27 cellular contexts compared by ENCODE assay signal in the genomic region with DNA sequence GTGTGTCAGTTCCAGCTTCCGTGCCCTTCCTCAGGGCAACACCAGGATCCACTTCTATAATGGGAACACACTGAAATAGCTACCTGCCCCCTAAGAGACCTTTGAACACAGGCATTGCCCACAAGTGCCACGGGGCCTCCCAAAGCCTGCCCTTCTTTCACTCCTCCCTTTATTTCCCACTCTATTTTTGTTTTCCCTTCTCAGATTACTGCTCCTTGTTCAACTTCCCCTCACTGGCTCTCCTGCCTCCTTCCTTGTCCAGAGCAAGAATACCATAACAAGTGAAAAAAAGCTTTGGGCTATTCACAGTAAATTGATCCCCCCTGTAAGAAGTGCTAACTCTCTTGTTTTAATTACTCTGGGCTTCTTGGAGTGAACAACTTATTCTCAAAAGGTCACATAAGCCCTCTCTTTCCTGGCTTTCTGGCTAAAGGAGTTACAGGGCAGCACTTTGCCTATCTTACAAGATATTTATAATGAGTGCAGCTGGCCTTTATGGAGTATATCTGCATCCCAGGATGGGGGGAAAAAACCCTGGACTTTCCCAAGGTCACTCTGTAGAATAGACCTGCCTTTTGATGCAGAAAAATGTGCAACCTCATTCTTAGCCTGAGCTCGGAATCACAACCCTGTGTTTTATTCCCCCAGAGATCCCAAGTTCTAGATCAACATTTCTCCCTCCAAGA. TPM values are rescaled to one million over a fixed set of nuclear protein-coding genes. Genes with fewer than 3 reads are reported as not detected.
DNase-seq lines count a peak whose midpoint lies in the region; ATAC-seq and TF ChIP-seq lines count a peak whose summit lies in the region.
"Had no signal": no experiment of that assay in that cellular context is flagged by ENCODE, and none has a peak within 500 bp of the region (broad histone marks: within the 10 kb centered on the region; RNA-seq: fewer than 3 reads in every experiment).

No MANE protein-coding gene starts in this region.

- H3K4me1 ChIP-seq in IMR-90 (ENCODE audit: control insufficient read depth, insufficient read depth, low read length) (no peaks in the 10 kb centered on the region; the same call in 1 of the 2 replicates), sigmoid colon (peaks cover 0 to 26% (median 16%) of the 10 kb centered on the region in 4 donors)
- H3K4me1 ChIP-seq: breast epithelium, SJSA1 had no signal

- no peak overlapping the region for H3K4me3 Mint-ChIP-seq in chondrocyte (ENCODE audit: unreplicated experiment)
- H3K4me3 Mint-ChIP-seq: activated naive CD8-positive, alpha-beta T cell treated with anti-CD3 and anti-CD28 coated beads, Interleukin-2, amount 50 U/mL, for 24 hours; CD4-positive, alpha-beta T cell; dendritic cell treated with granulocyte-macrophage colony-stimulating factor and Interleukin-4, amounts not matched to agents 40 ng/mL and 50 ng/mL, for 4 days; naive B cell; T-helper 1 cell treated with Interleukin-12 subunit alpha and Interleukin-12 subunit beta and Interleukin-4 antibody, amounts not matched to agents 30 μg/mL and 1 μg/mL, for 36 hours had no signal

- no peaks in the 10 kb centered on the region for H3K9me3 Mint-ChIP-seq in chondrocyte (ENCODE audit: low read depth)
- H3K9me3 Mint-ChIP-seq: activated naive CD8-positive, alpha-beta T cell treated with anti-CD3 and anti-CD28 coated beads, Interleukin-2, amount 50 U/mL, for 24 hours; CD4-positive, alpha-beta T cell; dendritic cell treated with granulocyte-macrophage colony-stimulating factor and Interleukin-4, amounts not matched to agents 40 ng/mL and 50 ng/mL, for 4 days; naive B cell; T-helper 1 cell treated with Interleukin-12 subunit alpha and Interleukin-12 subunit beta and Interleukin-4 antibody, amounts not matched to agents 30 μg/mL and 1 μg/mL, for 36 hours had no signal

- H3K4me3 ChIP-seq in IMR-90 (ENCODE audit: insufficient read depth, low read depth, low read length) (no peak overlapping the region), sigmoid colon (no peak overlapping the region)
- H3K4me3 ChIP-seq: breast epithelium, PC-9, SJSA1 had no signal

- no peak overlapping the region for H3K18ac ChIP-seq in IMR-90 (ENCODE audit: low read depth, low read length)

- no peak overlapping the region for H4K8ac ChIP-seq in IMR-90 (ENCODE audit: low read depth in 2 of 2, low read length in 2 of 2)

- peak overlapping the region; percentile 58 for H3K27ac Mint-ChIP-seq in chondrocyte (ENCODE audit: unreplicated experiment)
- H3K27ac Mint-ChIP-seq: activated naive CD8-positive, alpha-beta T cell treated with anti-CD3 and anti-CD28 coated beads, Interleukin-2, amount 50 U/mL, for 24 hours; CD4-positive, alpha-beta T cell; dendritic cell treated with granulocyte-macrophage colony-stimulating factor and Interleukin-4, amounts not matched to agents 40 ng/mL and 50 ng/mL, for 4 days; naive B cell; T-helper 1 cell treated with Interleukin-12 subunit alpha and Interleukin-12 subunit beta and Interleukin-4 antibody, amounts not matched to agents 30 μg/mL and 1 μg/mL, for 36 hours had no signal

- H3K9me3 ChIP-seq in IMR-90 (ENCODE audit: control insufficient read depth, insufficient read depth, low read length) (no peaks in the 10 kb centered on the region), sigmoid colon (no peaks in the 10 kb centered on the region)
- H3K9me3 ChIP-seq: breast epithelium, SJSA1 had no signal

- no peaks in the 10 kb centered on the region for H3K79me1 ChIP-seq in IMR-90 (ENCODE audit: low read depth in 1 of 2, low read length in 2 of 2)

- no peak overlapping the region for H3K27ac ChIP-seq in IMR-90 (ENCODE audit: insufficient read depth, low read length)
- peak overlapping the region; percentile 47 to 69 (median 56) for H3K27ac ChIP-seq in sigmoid colon
- H3K27ac ChIP-seq: PC-9, SJSA1 had no signal

- H3K4me2 ChIP-seq in IMR-90 (ENCODE audit: low read depth, low read length), result no peak overlapping the region
- H3K4me2 ChIP-seq: PC-9 had no signal

- H3K4me1 Mint-ChIP-seq in chondrocyte (ENCODE audit: low read depth), result peaks cover 19% of the 10 kb centered on the region
- H3K4me1 Mint-ChIP-seq: activated naive CD8-positive, alpha-beta T cell treated with anti-CD3 and anti-CD28 coated beads, Interleukin-2, amount 50 U/mL, for 24 hours; naive B cell had no signal

- POLR2A ChIA-PET in IMR-90 (lab: Charles Lee; ENCODE audit: unreplicated experiment), result no interaction called here

- DNase-seq in IMR-90 (no peak), chondrocyte (ENCODE audit: low spot score) (no peak), iPS-NIHi11 (ENCODE audit: low spot score) (peak; percentile 27), sigmoid colon (no peak), GOT3 (lab: John Stamatoyannopoulos, UW) (no peak), SHP77 (lab: John Stamatoyannopoulos, UW) (no peak), GM13977 (ENCODE audit: low spot score) (no peak), SIG-M5 (lab: John Stamatoyannopoulos, UW) (no peak)
- DNase-seq: activated CD4-positive, alpha-beta T cell treated with anti-CD3 and anti-CD28 coated beads, Interleukin-2, amount 50 U/mL, for 1 hour; activated effector memory CD4-positive, alpha-beta T cell treated with anti-CD3 and anti-CD28 coated beads, Interleukin-2, amount 50 U/mL, for 16 hours; activated naive CD8-positive, alpha-beta T cell treated with anti-CD3 and anti-CD28 coated beads, Interleukin-2, amount 50 U/mL, for 24 hours; CD4-positive, alpha-beta T cell; hypothalamus; islet precursor cell; mammary epithelial cell; naive B cell; NCI-H1417 treated with DMSO at 0.1 percent for 48 hours; NCI-H2227 treated with DMSO at 0.1 percent for 48 hours; PC-9; stimulated activated CD8-positive, alpha-beta memory T cell treated with anti-CD3 and anti-CD28 coated beads, Interleukin-4, amount 100 ng/mL, for 48 hours had no signal

- no peak overlapping the region for H3K56ac ChIP-seq in IMR-90 (ENCODE audit: extremely low read depth, insufficient read depth, low read length)

- TF ChIP-seq CTCF in IMR-90 (conservative IDR thresholded peaks at IDR 0.05; ENCODE audit: low read depth, low read length), result no peak
- TF ChIP-seq CTCF in chondrocyte (IDR thresholded peaks at IDR 0.05), result no peak
- TF ChIP-seq CTCF in sigmoid colon (IDR thresholded peaks at IDR 0.05), result no peak
- TF ChIP-seq CTCF in GM13977 (IDR thresholded peaks at IDR 0.05; ENCODE audit: extremely low read depth, insufficient read depth, missing control alignments), result no peak

- in situ Hi-C loops in IMR-90 (cut with MboI; ENCODE audit: low sequenced_read_pairs) (no loop called here), GM13977 (cut with MboI; ENCODE audit: low pct_unique_long_range_greater_than_20kb, low sequenced_read_pairs, unreplicated experiment) (no loop called here)

- no peak overlapping the region for H2BK5ac ChIP-seq in IMR-90 (ENCODE audit: low read depth, low read length, poor library complexity, severe bottlenecking)

- no TSS peak for BruUV-seq in IMR-90 (replicated peaks; lab: Mats Ljungman, UMichigan)

- no peak overlapping the region for H3K4ac ChIP-seq in IMR-90 (ENCODE audit: low read depth, low read length)

- dilution Hi-C loops in IMR-90 (cut with HindIII; ENCODE audit: low sequenced_read_pairs, unreplicated experiment), result no loop called here

- H3K9me1 ChIP-seq in IMR-90 (ENCODE audit: insufficient read depth, low read length), result no peaks in the 10 kb centered on the region; the same call in 1 of the 2 replicates

- ATAC-seq in IMR-90 (ENCODE audit: low read depth), result peak; percentile 42
- ATAC-seq: activated naive CD8-positive, alpha-beta T cell treated with anti-CD3 and anti-CD28 coated beads, Interleukin-2, amount 50 U/mL, for 24 hours had no signal

- peaks cover 7% of the 10 kb centered on the region for H3K27me3 ChIP-seq in IMR-90 (ENCODE audit: control insufficient read depth, insufficient read depth, low read length)
- H3K27me3 ChIP-seq in sigmoid colon, result no peaks in the 10 kb centered on the region
- H3K27me3 ChIP-seq: breast epithelium, SJSA1 had no signal

- CTCF ChIA-PET in IMR-90 (lab: Yijun Ruan, JAX), result no interaction called here

- no peaks in the 10 kb centered on the region for H3K36me3 Mint-ChIP-seq in chondrocyte (ENCODE audit: low read depth)
- H3K36me3 Mint-ChIP-seq: naive B cell had no signal

- H2AK9ac ChIP-seq in IMR-90 (replicated peaks; ENCODE audit: low read depth, low read length, poor library complexity), result no peak overlapping the region

- no peak overlapping the region for H2AFZ ChIP-seq in IMR-90 (replicated peaks; ENCODE audit: low read length, poor library complexity)
- H2AFZ ChIP-seq: PC-9 had no signal

- no peaks in the 10 kb centered on the region for H3K27me3 Mint-ChIP-seq in chondrocyte (ENCODE audit: low read depth)
- H3K27me3 Mint-ChIP-seq: activated naive CD8-positive, alpha-beta T cell treated with anti-CD3 and anti-CD28 coated beads, Interleukin-2, amount 50 U/mL, for 24 hours; CD4-positive, alpha-beta T cell; dendritic cell treated with granulocyte-macrophage colony-stimulating factor and Interleukin-4, amounts not matched to agents 40 ng/mL and 50 ng/mL, for 4 days; naive B cell had no signal

- H3K14ac ChIP-seq in IMR-90 (replicated peaks; ENCODE audit: low read depth, low read length), result no peak overlapping the region

- H2BK120ac ChIP-seq in IMR-90 (ENCODE audit: low read depth, low read length), result no peak overlapping the region

- no peak overlapping the region for H4K5ac ChIP-seq in IMR-90 (ENCODE audit: low read depth, low read length)

- H2AK5ac ChIP-seq in IMR-90 (ENCODE audit: low read depth, low read length), result no peak overlapping the region

- H3K9ac ChIP-seq in IMR-90 (ENCODE audit: low read depth, low read length), result no peak overlapping the region

- no peak overlapping the region for H3K23ac ChIP-seq in IMR-90 (ENCODE audit: low read depth, low read length)

- H4K91ac ChIP-seq in IMR-90 (ENCODE audit: insufficient read depth, low read depth, low read length), result no peak overlapping the region

- WGBS in IMR-90 (ENCODE audit: extremely low coverage in 2 of 2, insufficient read length in 1 of 2), 2 experiments, result no CpG with 5 or more reads among the region's 3 CpGs
- WGBS in sigmoid colon, 2 donors, result 64 to 65% methylated on average over 3 of the region's 3 CpGs

- intact Hi-C loops in IMR-90 (cut with micrococcal nuclease), result no loop called here
- intact Hi-C loops in sigmoid colon (cut with DNase I), result no loop called here

- no peak for TF ChIP-seq EP300 in sigmoid colon (IDR thresholded peaks at IDR 0.05)

- no peak for TF ChIP-seq POLR2A in IMR-90 (IDR thresholded peaks at IDR 0.05; ENCODE audit: low read depth, low read length)
- no peak for TF ChIP-seq POLR2A in sigmoid colon (IDR thresholded peaks at IDR 0.05)

- H4K20me1 ChIP-seq in IMR-90 (ENCODE audit: insufficient read depth, low read length), result no peaks in the 10 kb centered on the region

- no peak overlapping the region for H2BK20ac ChIP-seq in IMR-90 (ENCODE audit: low read depth, low read length)

- H3K36me3 ChIP-seq in IMR-90 (ENCODE audit: control insufficient read depth, insufficient read depth, low read length), result no peaks in the 10 kb centered on the region
- no peaks in the 10 kb centered on the region for H3K36me3 ChIP-seq in sigmoid colon
- H3K36me3 ChIP-seq: breast epithelium, SJSA1 had no signal

- no peak for TF ChIP-seq RAD21 in IMR-90 (IDR thresholded peaks at IDR 0.05; ENCODE audit: low read length)

- H2BK15ac ChIP-seq in IMR-90 (ENCODE audit: low read depth, low read length), result no peak overlapping the region

RNA-seq across cellular contexts. Expression of a gene that starts 11.3 kb away (rescaled TPM):
- total RNA-seq in IMR-90 (2012; rRNA removed) (not detected in 2 replicates), chondrocyte (not detected in 3 replicates), sigmoid colon (not detected)
- polyA plus RNA-seq in IMR-90 (2012; rRNA removed) (not detected in 2 replicates), sigmoid colon (not detected)
- not detected in 2 replicates for polyA plus RNA-seq in IMR-90 (2012; cell fraction: cytosol; rRNA removed)
- polyA plus RNA-seq in IMR-90 (2012; cell fraction: nucleus; rRNA removed; ENCODE audit: low replicate concordance), result not detected in 2 replicates
- total RNA-seq: breast epithelium; CD4-positive, alpha-beta T cell; fibroblast of villous mesenchyme; mammary epithelial cell; PC-9; posterior vena cava; SJSA1; ureter had no signal
- polyA plus RNA-seq: mammary epithelial cell had no signal

RNA-seq across cellular contexts. Expression of a gene that starts 43.0 kb away (rescaled TPM):
- total RNA-seq in IMR-90 (2012; rRNA removed), result not detected in 2 replicates
- polyA plus RNA-seq in IMR-90 (2012; rRNA removed), result not detected in 2 replicates
- not detected in 2 replicates for polyA plus RNA-seq in IMR-90 (2012; cell fraction: cytosol; rRNA removed)
- not detected in 2 replicates for polyA plus RNA-seq in IMR-90 (2012; cell fraction: nucleus; rRNA removed; ENCODE audit: low replicate concordance)
- total RNA-seq in chondrocyte, result not detected in 3 replicates
- total RNA-seq in sigmoid colon, result under 1 TPM in 1 of 4 donors, not detected in 3; 0.36 TPM
- 1 to 10 TPM in 1 of 3 donors, not detected in 2; 2.4 TPM for polyA plus RNA-seq in sigmoid colon
- total RNA-seq: CD4-positive, alpha-beta T cell; fibroblast of villous mesenchyme; mammary epithelial cell; PC-9; posterior vena cava; SJSA1 had no signal
- polyA plus RNA-seq: mammary epithelial cell had no signal
